Comparison of ENCODE assay signal across 8 cellular contexts in the genomic region with DNA sequence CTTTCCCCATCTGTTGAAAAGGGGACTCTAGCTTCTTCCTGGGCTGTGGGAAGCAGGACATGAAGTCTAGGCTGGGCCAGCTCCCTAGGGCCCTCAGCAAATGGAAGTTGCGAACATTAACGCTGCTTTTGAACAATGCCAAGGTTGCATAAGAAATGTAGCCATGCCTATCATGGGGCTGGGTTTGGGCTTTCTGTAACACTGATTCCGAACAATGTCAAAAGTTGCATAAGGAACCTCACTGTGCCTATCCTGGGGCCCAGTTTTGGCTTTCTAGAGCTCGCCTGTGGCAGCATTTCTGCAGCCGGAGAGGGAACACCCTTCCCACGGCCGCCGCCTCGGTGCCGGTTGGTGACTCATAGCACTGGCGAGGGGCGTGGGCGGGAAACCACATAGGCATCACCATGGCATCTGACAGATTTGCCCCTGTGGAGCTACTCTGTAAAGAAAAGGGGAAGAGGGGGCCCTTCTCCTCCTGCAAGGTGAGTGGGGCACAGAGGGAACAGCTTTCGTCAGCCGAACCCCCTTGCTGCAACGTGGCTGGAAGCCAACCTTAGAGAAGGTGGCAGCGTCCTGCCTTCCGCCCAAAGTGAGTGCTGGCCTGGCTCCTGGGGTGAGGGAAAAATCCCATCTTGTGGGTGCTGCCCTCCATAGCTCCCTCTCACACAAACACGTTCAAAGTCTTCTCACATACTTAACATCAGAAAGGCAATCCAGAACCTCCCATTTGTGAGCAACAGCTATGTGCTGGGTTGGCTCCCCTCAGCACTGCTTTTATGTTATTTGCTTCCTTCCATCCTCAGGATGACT. TPM values are rescaled to one million over a fixed set of nuclear protein-coding genes. Genes with fewer than 3 reads are reported as not detected.
DNase-seq lines count a peak whose midpoint lies in the region; ATAC-seq and TF ChIP-seq lines count a peak whose summit lies in the region.

No MANE protein-coding gene starts in this region.

- H3K4me1 Mint-ChIP-seq in HFFc6 (ENCODE audit: low read depth): peaks cover 15% of the 10 kb centered on the region

- in situ Hi-C loops in Caki2 (cut with HindIII; ENCODE audit: low pct_unique_long_range_greater_than_20kb, low sequenced_read_pairs): no loop called here

- peaks cover 24% of the 10 kb centered on the region for H3K27me3 Mint-ChIP-seq in HFFc6 (ENCODE audit: insufficient read depth)

- H3K27ac Mint-ChIP-seq in HFFc6: no peak overlapping the region

- no peaks in the 10 kb centered on the region for H3K36me3 Mint-ChIP-seq in HFFc6 (ENCODE audit: low read depth)

- H3K9me3 Mint-ChIP-seq in HFFc6: no peaks in the 10 kb centered on the region

- ATAC-seq in esophagus mucosa: peak; percentile 93
- ATAC-seq in HG03097 (IDR thresholded peaks at IDR 0.05; ENCODE audit: low FRiP score, unreplicated experiment): no peak

- DNase-seq in Caki2 (ENCODE audit: low read depth) (peak; percentile 26), NCI-H69 (lab: John Stamatoyannopoulos, UW) (peak; percentile 2), DMS153 treated with DMSO at 0.1 percent for 48 hours (lab: John Stamatoyannopoulos, UW; ENCODE audit: unreplicated experiment) (no peak), HFFc6 (no peak)
- DNase-seq in activated CD8-positive, alpha-beta memory T cell treated with anti-CD3 and anti-CD28 coated beads, Interleukin-2, amount 50 U/mL, for 4 hours: peak; percentile 87
- DNase-seq in stimulated activated CD4-positive, alpha-beta T cell treated with anti-CD3 and anti-CD28 coated beads, Interleukin-1b, Interleukin-23, amount 100 ng/mL, for 4 hours (ENCODE audit: low read depth in 2 of 2): peak; percentile 76 to 78

- no peak for TF ChIP-seq CTCF in HFFc6 (IDR thresholded peaks at IDR 0.05)

- H3K4me3 Mint-ChIP-seq in HFFc6: no peak overlapping the region

RNA-seq across cellular contexts. Expression of a gene that starts 46.6 kb away (rescaled TPM):
- not detected in 2 replicates for total RNA-seq in Caki2 (2014; rRNA removed; shearing (Covaris generic); ENCODE audit: low replicate concordance)
- total RNA-seq in esophagus mucosa: 0.24 TPM
- total RNA-seq in HFFc6 (2021; fragmentation: NEBNext Ultra II Directional; extraction: Animal tissue kit (Norgen Biotek cat#: 25700)): not detected

Comparison
In these comparisons a context has a peak if more than half of its experiments do, and no peak if none do; other contexts are left out.
1. DNase-seq: peak in Caki2 (single experiment), NCI-H69 (single experiment), activated CD8-positive, alpha-beta memory T cell treated with anti-CD3 and anti-CD28 coated beads, Interleukin-2, amount 50 U/mL, for 4 hours (single experiment) and stimulated activated CD4-positive, alpha-beta T cell treated with anti-CD3 and anti-CD28 coated beads, Interleukin-1b, Interleukin-23, amount 100 ng/mL, for 4 hours (2 of 2); none in DMS153 treated with DMSO at 0.1 percent for 48 hours (single experiment) and HFFc6 (single experiment).